In the genomic region with DNA sequence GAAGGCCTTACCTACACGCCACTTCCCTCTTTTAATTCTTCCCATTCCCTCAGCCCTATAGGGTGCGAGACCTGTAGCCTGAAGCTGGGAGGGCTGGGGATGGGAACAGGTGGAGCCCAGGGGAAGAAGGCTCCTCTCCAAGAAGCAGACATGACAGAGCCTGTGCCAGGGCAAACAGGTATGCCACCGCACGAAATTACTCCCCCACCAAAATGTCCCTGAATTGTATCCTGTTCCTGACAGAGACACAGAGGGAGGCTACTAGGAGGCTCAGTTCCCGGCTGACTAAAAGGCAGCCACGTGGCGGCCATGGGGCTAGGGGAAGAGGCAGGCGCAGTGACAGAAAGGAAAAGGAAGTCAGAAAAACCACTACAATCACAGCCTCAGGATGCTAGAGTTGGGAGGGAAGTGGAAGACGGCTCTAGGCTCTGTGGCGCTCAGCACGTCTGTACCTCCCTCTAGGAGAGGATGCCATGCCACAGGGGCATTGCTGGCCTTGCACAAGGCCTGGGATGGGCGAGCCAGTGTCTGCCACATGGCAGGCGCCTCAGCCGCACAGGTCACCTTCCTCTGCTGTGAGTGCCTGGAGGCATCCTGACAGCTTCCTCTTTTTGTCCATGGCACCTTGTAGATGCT, we compare ENCODE assay signal across 10 cellular contexts. TPM values are rescaled to one million over a fixed set of nuclear protein-coding genes. Genes with fewer than 3 reads are reported as not detected.
DNase-seq lines count a peak whose midpoint lies in the region; ATAC-seq, FAIRE-seq and TF ChIP-seq lines count a peak whose summit lies in the region.
"Had no signal": no experiment of that assay in that cellular context is flagged by ENCODE, and none has a peak within 500 bp of the region (broad histone marks: within the 10 kb centered on the region; RNA-seq: fewer than 3 reads in every experiment).

No MANE protein-coding gene starts in this region.

- CTCF ChIA-PET in CD8-positive, alpha-beta memory T cell (lab: Charles Lee): interaction anchor here (0.8 to 1.4 kb wide), 3 partner anchors 9 to 26 kb away, joined by 3 to 5 read pairs (median 3); no protein-coding TSS in a partner anchor
- CTCF ChIA-PET in K562 (lab: Yijun Ruan, JAX; ENCODE audit: low intra/inter-chr PET ratio): interaction anchor here (3.7 kb wide), 1 partner anchor 68 kb away, joined by 30 read pairs; no protein-coding TSS in a partner anchor

- H3K9me3 Mint-ChIP-seq in CD8-positive, alpha-beta memory T cell: no peaks in the 10 kb centered on the region
- no peaks in the 10 kb centered on the region for H3K9me3 Mint-ChIP-seq in naive thymus-derived CD8-positive, alpha-beta T cell

- no peaks in the 10 kb centered on the region for H3K9me3 ChIP-seq in CD8-positive, alpha-beta memory T cell (ENCODE audit: low read length)
- no peaks in the 10 kb centered on the region for H3K9me3 ChIP-seq in K562 (replicated peaks; ENCODE audit: control insufficient read depth, insufficient read depth, low read depth, low read length)

- H3K36me3 ChIP-seq in CD8-positive, alpha-beta memory T cell (ENCODE audit: insufficient read depth, low read length): no peaks in the 10 kb centered on the region
- H3K36me3 ChIP-seq in K562 (ENCODE audit: control insufficient read depth, insufficient read depth, low read length): no peaks in the 10 kb centered on the region

- no peak overlapping the region for H3K27ac ChIP-seq in CD8-positive, alpha-beta memory T cell (ENCODE audit: low read depth, low read length)
- no peak overlapping the region for H3K27ac ChIP-seq in K562 (ENCODE audit: extremely low read depth, low read depth, low read length)

- no peaks in the 10 kb centered on the region for H3K36me3 Mint-ChIP-seq in CD8-positive, alpha-beta memory T cell
- no peaks in the 10 kb centered on the region for H3K36me3 Mint-ChIP-seq in naive thymus-derived CD8-positive, alpha-beta T cell

- H3K27ac Mint-ChIP-seq in CD8-positive, alpha-beta memory T cell: peak overlapping the region in 7 of 8 donors; percentile 9 to 96 (median 87)
- H3K27ac Mint-ChIP-seq in naive thymus-derived CD8-positive, alpha-beta T cell: peak overlapping the region in 8 of 10 donors; percentile 14 to 89 (median 52)

- peak overlapping the region; percentile 46 for H3K4me3 ChIP-seq in CD8-positive, alpha-beta memory T cell (ENCODE audit: low read length)
- H3K4me3 ChIP-seq in K562: no peak overlapping the region

- POLR2A ChIA-PET in CD8-positive, alpha-beta memory T cell (lab: Charles Lee): interaction anchor here (0.5 kb wide), 1 partner anchor 20 kb away, joined by 3 read pairs; no protein-coding TSS in a partner anchor
- POLR2A ChIA-PET in K562 (lab: Yijun Ruan, JAX): interaction anchor here (0.6 to 1.4 kb wide), 3 partner anchors 9 to 14 kb away, joined by 3 to 4 read pairs (median 3); no protein-coding TSS in a partner anchor
- POLR2A ChIA-PET in naive thymus-derived CD8-positive, alpha-beta T cell (lab: Charles Lee): interaction anchor here (1.5 to 1.9 kb wide), 2 partner anchors 25 to 27 kb away, joined by 3 to 8 read pairs; no protein-coding TSS in a partner anchor

- no peak for TF ChIP-seq RAD21 in K562 (CRISPR knock-in tag; conservative IDR thresholded peaks at IDR 0.05 in 1 of 2, IDR thresholded peaks at IDR 0.05 in 1 of 2)

- H3K27me3 Mint-ChIP-seq in CD8-positive, alpha-beta memory T cell: peaks cover 0 to 3% of the 10 kb centered on the region in 2 donors
- no peaks in the 10 kb centered on the region for H3K27me3 Mint-ChIP-seq in naive thymus-derived CD8-positive, alpha-beta T cell

- peaks cover 35 to 44% (median 37%) of the 10 kb centered on the region in 3 donors for H3K4me1 Mint-ChIP-seq in CD8-positive, alpha-beta memory T cell
- peaks cover 24 to 67% (median 31%) of the 10 kb centered on the region in 4 donors for H3K4me1 Mint-ChIP-seq in naive thymus-derived CD8-positive, alpha-beta T cell

- no peaks in the 10 kb centered on the region for H3K79me2 ChIP-seq in K562 (ENCODE audit: control insufficient read depth, insufficient read depth, low read length)

- H3K27me3 ChIP-seq in CD8-positive, alpha-beta memory T cell (ENCODE audit: insufficient read depth, low read length, poor library complexity, severe bottlenecking): no peaks in the 10 kb centered on the region
- H3K27me3 ChIP-seq in K562 (ENCODE audit: control insufficient read depth in 2 of 2, insufficient read depth in 2 of 2, low read length in 2 of 2): peaks cover 0 to 31% of the 10 kb centered on the region in 2 experiments; a peak in 3 of 5 replicates

- in situ Hi-C loops in K562 (cut with MboI): no loop called here

- H3K4me3 Mint-ChIP-seq in CD8-positive, alpha-beta memory T cell: peak overlapping the region in 6 of 7 donors; percentile 53 to 72 (median 57)
- H3K4me3 Mint-ChIP-seq in naive thymus-derived CD8-positive, alpha-beta T cell: peak overlapping the region; percentile 41 to 86 (median 73)

- H4K20me1 ChIP-seq in K562 (replicated peaks; ENCODE audit: control insufficient read depth, insufficient read depth, low read length): peaks cover 16% of the 10 kb centered on the region; the same call in 1 of the 2 replicates

- ATAC-seq in K562 (no peak), GM18519 (IDR thresholded peaks at IDR 0.05; ENCODE audit: low FRiP score, unreplicated experiment) (no peak), HG03469 (IDR thresholded peaks at IDR 0.05; ENCODE audit: unreplicated experiment) (no peak)
- ATAC-seq in naive thymus-derived CD8-positive, alpha-beta T cell: peak; percentile 80 to 89

- no peak overlapping the region for H2AFZ ChIP-seq in K562 (ENCODE audit: low read depth, low read length)

- no peak overlapping the region; a peak in 1 of 4 replicates for H3K9ac ChIP-seq in K562 (ENCODE audit: insufficient read depth in 1 of 2, low read depth in 2 of 2, low read length in 2 of 2)

- 2% methylated on average over 14 of the region's 14 CpGs for WGBS in K562 (ENCODE audit: insufficient coverage, low coverage, missing lambda C conversion rate)

- no peak for FAIRE-seq in K562 (lab: Jason Lieb, UNC)

- H3K4me1 ChIP-seq in CD8-positive, alpha-beta memory T cell (ENCODE audit: insufficient read depth, low read length): peaks cover 35% of the 10 kb centered on the region
- H3K4me1 ChIP-seq in K562 (replicated peaks in 1 of 2; ENCODE audit: control insufficient read depth in 2 of 2, insufficient read depth in 2 of 2, low read length in 2 of 2): peaks cover 0 to 14% of the 10 kb centered on the region in 2 experiments; a peak in 2 of 5 replicates

- peak in 2 of 5 donors; percentile 43 to 45 for DNase-seq in CD8-positive, alpha-beta memory T cell
- DNase-seq in SKM-1 treated with dmso at 0.1 percent for 144 hours (lab: John Stamatoyannopoulos, UW; ENCODE audit: unreplicated experiment) (peak; percentile 87), K562 (ENCODE audit: extremely low read depth in 1 of 4, low spot score in 3 of 4) (no peak), DMS53 treated with DMSO at 0.1 percent for 48 hours (lab: John Stamatoyannopoulos, UW; ENCODE audit: unreplicated experiment) (no peak), AG08396 (ENCODE audit: low spot score) (no peak)
- peak in 8 of 10 donors; percentile 14 to 50 (median 27) for DNase-seq in naive thymus-derived CD8-positive, alpha-beta T cell
- DNase-seq: DMS 273 treated with DMSO at 0.1 percent for 48 hours had no signal

- no peak for TF ChIP-seq EP300 in K562 (IDR thresholded peaks at IDR 0.05; ENCODE audit: low read length)

- no peak overlapping the region for H3K4me2 ChIP-seq in K562 (ENCODE audit: insufficient read depth, low read length)

- TF ChIP-seq POLR2A in K562 (conservative IDR thresholded peaks at IDR 0.05): no peak

- intact Hi-C loops in K562 (cut with micrococcal nuclease): loop anchor here (10.0 kb wide), 1 partner anchor 337 kb away; no protein-coding TSS in a partner anchor

- BruUV-seq in K562 (replicated peaks; lab: Mats Ljungman, UMichigan): no TSS peak

- no peaks in the 10 kb centered on the region for H3K9me1 ChIP-seq in K562 (ENCODE audit: control insufficient read depth, insufficient read depth, low read length)

- no peak for TF ChIP-seq CTCF in K562 (IDR thresholded peaks at IDR 0.05 in 2 of 3, conservative IDR thresholded peaks at IDR 0.05 in 1 of 3; ENCODE audit: insufficient read depth in 2 of 3, low read depth in 1 of 3, low read length in 3 of 3)

RNA-seq across cellular contexts. Expression of a gene that starts 27.7 kb away (rescaled TPM):
- 10 to 100 TPM; 12.0 to 12.5 TPM for total RNA-seq in CD8-positive, alpha-beta memory T cell
- polyA plus RNA-seq in CD8-positive, alpha-beta memory T cell: 18.8 TPM
- total RNA-seq in K562 (2011; cell fraction: chromatin; rRNA removed; ENCODE audit: low replicate concordance): 2.1 and 8.5 TPM in 2 replicates
- 4.5 and 5.3 TPM in 2 replicates for total RNA-seq in K562 (2011; cell fraction: nucleolus; rRNA removed)
- total RNA-seq in K562 (2011; cell fraction: nucleoplasm; rRNA removed): 3.0 and 3.6 TPM in 2 replicates
- total RNA-seq in K562 (2014; rRNA removed): 3.8 and 4.4 TPM in 2 replicates
- total RNA-seq in K562 (2014; rRNA removed; fragmentation: Illumina TruSeq; extraction: Trizol): 0.64 and 0.84 TPM in 2 replicates
- total RNA-seq in K562 (2015; rRNA removed; fragmentation: Illumina TruSeq; extraction: Trizol): 1.1 TPM in 2 replicates
- 3.6 and 4.7 TPM in 2 replicates for total RNA-seq in K562 (2021)
- 2.0 and 4.4 TPM in 2 replicates for polyA plus RNA-seq in K562 (2011; rRNA removed)
- polyA plus RNA-seq in K562 (2011; cell fraction: cytosol; rRNA removed): 3.6 and 5.6 TPM in 2 replicates
- 2.6 and 4.3 TPM in 2 replicates for polyA plus RNA-seq in K562 (2011; cell fraction: nucleus; rRNA removed)
- polyA plus RNA-seq in K562 (2012): 1.7 and 3.4 TPM in 2 replicates
- polyA plus RNA-seq in K562 (2014; fragmentation: Illumina TruSeq; extraction: Trizol): 2.0 TPM in 2 replicates
- polyA plus RNA-seq in K562 (2014; fragmentation: Nextera tagmentation; extraction: Ambion mirVana): under 1 TPM; 0.04 to 0.07 TPM
- polyA plus RNA-seq in K562 (2014; rRNA removed): 1.8 and 2.4 TPM in 2 replicates
- polyA minus RNA-seq in K562 (2011; rRNA and poly(A)+ RNA removed): 1.3 and 2.2 TPM in 2 replicates
- polyA minus RNA-seq in K562 (2011; cell fraction: cytosol; rRNA and poly(A)+ RNA removed): 2.2 and 3.1 TPM in 2 replicates
- 2.3 and 2.7 TPM in 2 replicates for polyA minus RNA-seq in K562 (2011; cell fraction: nucleus; rRNA and poly(A)+ RNA removed)
- total RNA-seq in naive thymus-derived CD8-positive, alpha-beta T cell: 10 to 100 TPM in 1 of 2 experiments, 1 to 10 TPM in 1; 9.2 to 10.8 TPM
- polyA plus RNA-seq in naive thymus-derived CD8-positive, alpha-beta T cell: 1 to 10 TPM; 2.6 to 9.4 (median 6.1) TPM

RNA-seq across cellular contexts. Expression of a gene that starts 39.5 kb away (rescaled TPM):
- not detected for total RNA-seq in CD8-positive, alpha-beta memory T cell
- not detected for polyA plus RNA-seq in CD8-positive, alpha-beta memory T cell
- total RNA-seq in K562 (2011; cell fraction: chromatin; rRNA removed; ENCODE audit: low replicate concordance): not detected in 2 replicates
- not detected in 2 replicates for total RNA-seq in K562 (2011; cell fraction: nucleolus; rRNA removed)
- total RNA-seq in K562 (2011; cell fraction: nucleoplasm; rRNA removed): not detected in 2 replicates
- total RNA-seq in K562 (2014; rRNA removed): not detected in 2 replicates
- not detected in 2 replicates for total RNA-seq in K562 (2014; rRNA removed; fragmentation: Illumina TruSeq; extraction: Trizol)
- total RNA-seq in K562 (2015; rRNA removed; fragmentation: Illumina TruSeq; extraction: Trizol): not detected in 2 replicates
- total RNA-seq in K562 (2021): 0.40 and 0.81 TPM in 2 replicates
- polyA plus RNA-seq in K562 (2011; rRNA removed): not detected in 2 replicates
- 0.03 TPM in 1 of 2 replicates, not detected in the other for polyA plus RNA-seq in K562 (2011; cell fraction: cytosol; rRNA removed)
- polyA plus RNA-seq in K562 (2011; cell fraction: nucleus; rRNA removed): not detected in 2 replicates
- not detected in 2 replicates for polyA plus RNA-seq in K562 (2012)
- polyA plus RNA-seq in K562 (2014; fragmentation: Illumina TruSeq; extraction: Trizol): not detected in 2 replicates
- polyA plus RNA-seq in K562 (2014; fragmentation: Nextera tagmentation; extraction: Ambion mirVana): under 1 TPM in 1 of 2 experiments, not detected in 1; 0.17 TPM
- not detected in 2 replicates for polyA plus RNA-seq in K562 (2014; rRNA removed)
- polyA minus RNA-seq in K562 (2011; rRNA and poly(A)+ RNA removed): not detected in 2 replicates
- 2.1 TPM in 1 of 2 replicates, not detected in the other for polyA minus RNA-seq in K562 (2011; cell fraction: cytosol; rRNA and poly(A)+ RNA removed)
- not detected in 2 replicates for polyA minus RNA-seq in K562 (2011; cell fraction: nucleus; rRNA and poly(A)+ RNA removed)
- total RNA-seq in naive thymus-derived CD8-positive, alpha-beta T cell: not detected
- polyA plus RNA-seq in naive thymus-derived CD8-positive, alpha-beta T cell: not detected
- total RNA-seq: HT1080 had no signal

Comparison
In these comparisons a context has a peak if more than half of its experiments do, and no peak if none do; other contexts are left out.
1. DNase-seq: peak in SKM-1 treated with dmso at 0.1 percent for 144 hours (single experiment) and naive thymus-derived CD8-positive, alpha-beta T cell (8 of 10); none in K562 (0 of 4), DMS53 treated with DMSO at 0.1 percent for 48 hours (single experiment) and AG08396 (single experiment).
2. ATAC-seq: peak in naive thymus-derived CD8-positive, alpha-beta T cell (2 of 2); none in K562 (single experiment), GM18519 (single experiment) and HG03469 (single experiment).